Comparison of ENCODE assay signal across 20 cellular contexts in genomic region chr7:52838981-52839411, GRCh38.
DNase-seq lines count a peak whose midpoint lies in the region; ATAC-seq, FAIRE-seq and TF ChIP-seq lines count a peak whose summit lies in the region.
"Had no signal": no experiment of that assay in that cellular context is flagged by ENCODE, and none has a peak within 500 bp of the region (broad histone marks: within the 10 kb centered on the region; RNA-seq: fewer than 3 reads in every experiment).

No MANE protein-coding gene starts in this region.

- H3K4me1 ChIP-seq in astrocyte (ENCODE audit: insufficient read depth, low read length), result peaks cover 5% of the 10 kb centered on the region
- H3K4me1 ChIP-seq: spleen, testis had no signal

- H3K36me3 ChIP-seq in astrocyte (ENCODE audit: insufficient read depth, low read length), result no peaks in the 10 kb centered on the region
- H3K36me3 ChIP-seq: spleen had no signal

- peak; percentile 91 for DNase-seq in LHCN-M2 (ENCODE audit: low read depth)
- DNase-seq in astrocyte (ENCODE audit: low read depth), result peak; percentile 86
- DNase-seq in left ventricle myocardium superior, result no peak
- no peak for DNase-seq in sciatic nerve (ENCODE audit: low spot score)
- no peak for DNase-seq in middle frontal gyrus (ENCODE audit: extremely low spot score, low spot score)
- no peak for DNase-seq in stimulated activated naive CD4-positive, alpha-beta T cell (lab: John Stamatoyannopoulos, UW)
- DNase-seq in activated CD8-positive, alpha-beta T cell treated with anti-CD3 and anti-CD28 coated beads, Interleukin-2, amount 10 ng/mL, durations not matched to agents 7 days and 5 days, result no peak
- no peak for DNase-seq in OCI-M1 (lab: John Stamatoyannopoulos, UW)
- DNase-seq: activated CD4-positive, alpha-beta T cell treated with anti-CD3 and anti-CD28 coated beads for 1 hour; Calu3; cerebellar nuclear complex; EL; naive B cell; NCI-H1092 treated with DMSO at 0.1 percent for 48 hours; NCI-H2107; NCI-H510A treated with DMSO at 0.1 percent for 48 hours; spleen; testis had no signal

- no peaks in the 10 kb centered on the region for H3K79me2 ChIP-seq in astrocyte (ENCODE audit: insufficient read depth, low read length)

- POLR2A ChIA-PET in activated CD8-positive, alpha-beta T cell treated with anti-CD3 and anti-CD28 coated beads, Interleukin-2, amount 10 ng/mL, durations not matched to agents 7 days and 5 days (lab: Charles Lee), result no interaction called here

- H3K9me3 Mint-ChIP-seq in astrocyte (ENCODE audit: unreplicated experiment), result no peaks in the 10 kb centered on the region
- H3K9me3 Mint-ChIP-seq in activated CD8-positive, alpha-beta T cell treated with anti-CD3 and anti-CD28 coated beads, Interleukin-2, amount 10 ng/mL, durations not matched to agents 7 days and 5 days (ENCODE audit: insufficient read depth), result peaks cover 24% of the 10 kb centered on the region

- intact Hi-C loops in left ventricle myocardium superior (cut with micrococcal nuclease) (no loop called here), sciatic nerve (cut with DNase I) (no loop called here)

- H4K20me1 ChIP-seq in astrocyte (ENCODE audit: insufficient read depth, low read length), result no peaks in the 10 kb centered on the region

- CTCF ChIA-PET in activated CD8-positive, alpha-beta T cell treated with anti-CD3 and anti-CD28 coated beads, Interleukin-2, amount 10 ng/mL, durations not matched to agents 7 days and 5 days (lab: Charles Lee), result no interaction called here

- no peak for TF ChIP-seq CTCF in astrocyte (IDR thresholded peaks at IDR 0.05; ENCODE audit: insufficient read depth, low read depth, low read length)

- no peak overlapping the region for H3K9ac ChIP-seq in astrocyte (ENCODE audit: low read length)

- no peak overlapping the region for H2AFZ ChIP-seq in astrocyte (ENCODE audit: low read depth, low read length)

- H3K36me3 Mint-ChIP-seq in astrocyte (ENCODE audit: low read depth, unreplicated experiment), result no peaks in the 10 kb centered on the region
- H3K36me3 Mint-ChIP-seq in activated CD8-positive, alpha-beta T cell treated with anti-CD3 and anti-CD28 coated beads, Interleukin-2, amount 10 ng/mL, durations not matched to agents 7 days and 5 days (ENCODE audit: low read depth), result no peaks in the 10 kb centered on the region
- H3K36me3 Mint-ChIP-seq: naive B cell had no signal

- H3K4me3 Mint-ChIP-seq in astrocyte (ENCODE audit: unreplicated experiment), result no peak overlapping the region
- no peak overlapping the region for H3K4me3 Mint-ChIP-seq in activated CD8-positive, alpha-beta T cell treated with anti-CD3 and anti-CD28 coated beads, Interleukin-2, amount 10 ng/mL, durations not matched to agents 7 days and 5 days
- H3K4me3 Mint-ChIP-seq: activated T-helper 17 cell treated with anti-CD3 and anti-CD28 coated beads, Interleukin-2, amount 50 U/mL, for 72 hours; B cell; naive B cell had no signal

- FAIRE-seq in astrocyte (lab: Jason Lieb, UNC), result no peak

- no peaks in the 10 kb centered on the region for H3K27me3 Mint-ChIP-seq in astrocyte (ENCODE audit: low read depth, unreplicated experiment)
- no peaks in the 10 kb centered on the region for H3K27me3 Mint-ChIP-seq in activated CD8-positive, alpha-beta T cell treated with anti-CD3 and anti-CD28 coated beads, Interleukin-2, amount 10 ng/mL, durations not matched to agents 7 days and 5 days (ENCODE audit: low read depth)
- H3K27me3 Mint-ChIP-seq: activated T-helper 17 cell treated with anti-CD3 and anti-CD28 coated beads, Interleukin-2, amount 50 U/mL, for 72 hours; B cell; naive B cell had no signal

- H3K27me3 ChIP-seq in astrocyte (ENCODE audit: insufficient read depth, low read length), result no peaks in the 10 kb centered on the region
- H3K27me3 ChIP-seq: spleen, testis had no signal

- ATAC-seq in left ventricle myocardium superior (peak; percentile 78), sciatic nerve (peak; percentile 58)
- no peak for ATAC-seq in activated CD8-positive, alpha-beta T cell treated with anti-CD3 and anti-CD28 coated beads, Interleukin-2, amount 10 ng/mL, durations not matched to agents 7 days and 5 days
- ATAC-seq: activated T-helper 17 cell treated with anti-CD3 and anti-CD28 coated beads, Interleukin-2, amount 50 U/mL, for 72 hours had no signal

- peak overlapping the region; percentile 28 for H3K27ac ChIP-seq in astrocyte (ENCODE audit: low read depth, low read length)
- H3K27ac ChIP-seq: spleen, testis had no signal

- peak overlapping the region; percentile 43 for H3K4me2 ChIP-seq in astrocyte (ENCODE audit: low read length)

- peak overlapping the region; percentile 83 for H3K27ac Mint-ChIP-seq in astrocyte (ENCODE audit: unreplicated experiment)
- no peak overlapping the region for H3K27ac Mint-ChIP-seq in activated CD8-positive, alpha-beta T cell treated with anti-CD3 and anti-CD28 coated beads, Interleukin-2, amount 10 ng/mL, durations not matched to agents 7 days and 5 days
- H3K27ac Mint-ChIP-seq: activated T-helper 17 cell treated with anti-CD3 and anti-CD28 coated beads, Interleukin-2, amount 50 U/mL, for 72 hours; B cell; naive B cell had no signal

- peaks cover 11% of the 10 kb centered on the region for H3K4me1 Mint-ChIP-seq in astrocyte (ENCODE audit: low read depth, unreplicated experiment)
- no peaks in the 10 kb centered on the region for H3K4me1 Mint-ChIP-seq in activated CD8-positive, alpha-beta T cell treated with anti-CD3 and anti-CD28 coated beads, Interleukin-2, amount 10 ng/mL, durations not matched to agents 7 days and 5 days (ENCODE audit: low read depth)
- H3K4me1 Mint-ChIP-seq: activated T-helper 17 cell treated with anti-CD3 and anti-CD28 coated beads, Interleukin-2, amount 50 U/mL, for 72 hours; B cell; naive B cell had no signal

- peak overlapping the region; percentile 26 for H3K4me3 ChIP-seq in astrocyte (ENCODE audit: insufficient read depth, low read depth, low read length)
- H3K4me3 ChIP-seq: spleen, testis had no signal

- no peaks in the 10 kb centered on the region for H3K9me3 ChIP-seq in astrocyte (ENCODE audit: insufficient read depth, low read depth, low read length)
- H3K9me3 ChIP-seq: testis had no signal

Comparison
In these comparisons a context has a peak if more than half of its experiments do, and no peak if none do; other contexts are left out.
1. DNase-seq: peak in LHCN-M2 (single experiment) and astrocyte (single experiment); none in left ventricle myocardium superior (single experiment), sciatic nerve (single experiment), middle frontal gyrus (single experiment), stimulated activated naive CD4-positive, alpha-beta T cell (0 of 6), activated CD8-positive, alpha-beta T cell treated with anti-CD3 and anti-CD28 coated beads, Interleukin-2, amount 10 ng/mL, durations not matched to agents 7 days and 5 days (single experiment) and OCI-M1 (single experiment).